Comparison of ENCODE assay signal across 25 cellular contexts in genomic region chr7:155104913-155105312, GRCh38. TPM values are rescaled to one million over a fixed set of nuclear protein-coding genes. Genes with fewer than 3 reads are reported as not detected.
"Had no signal": no experiment of that assay in that cellular context is flagged by ENCODE, and none has a peak within 500 bp of the region (broad histone marks: within the 10 kb centered on the region; RNA-seq: fewer than 3 reads in every experiment).

No MANE protein-coding gene starts in this region.

- H3K36me3 Mint-ChIP-seq: activated CD4-positive, alpha-beta memory T cell treated with anti-CD3 and anti-CD28 coated beads for 36 hours; activated naive CD8-positive, alpha-beta T cell; brain had no signal

- H3K36me3 ChIP-seq: cardiac muscle cell, Peyer's patch, SJCRH30 had no signal

- H3K9me3 ChIP-seq: Peyer's patch, SJCRH30, SK-N-SH had no signal

- DNase-seq: activated CD4-positive, alpha-beta memory T cell treated with anti-CD3 and anti-CD28 coated beads for 36 hours; activated CD4-positive, alpha-beta T cell treated with anti-CD3 and anti-CD28 coated beads, Interleukin-2, amount 10 ng/mL, durations not matched to agents 7 days and 5 days; activated CD4-positive, CD25-positive, alpha-beta regulatory T cell; activated CD8-positive, alpha-beta memory T cell treated with anti-CD3 and anti-CD28 coated beads for 24 hours; activated gamma-delta T cell; activated naive CD4-positive, alpha-beta T cell treated with anti-CD3 and anti-CD28 coated beads for 36 hours; activated T-cell treated with anti-CD3 and anti-CD28 coated beads, Interleukin-2, amount 50 U/mL, for 4 hours; amygdala; NCI-H1048; NCI-H146; NCI-H187 treated with DMSO at 0.1 percent for 48 hours; NCI-H2081 treated with DMSO at 0.1 percent for 48 hours; NCI-H2171; NCI-H226; NCI-H510A; Peyer's patch; Right ventricle myocardium superior; SJCRH30; SK-N-SH; T-helper 1 cell had no signal

- H3K4me3 ChIP-seq: cardiac muscle cell, Peyer's patch, SJCRH30 had no signal

- H3K9me3 Mint-ChIP-seq: activated CD4-positive, alpha-beta memory T cell treated with anti-CD3 and anti-CD28 coated beads for 36 hours; activated CD4-positive, alpha-beta T cell treated with anti-CD3 and anti-CD28 coated beads, Interleukin-2, amount 10 ng/mL, durations not matched to agents 7 days and 5 days; activated naive CD4-positive, alpha-beta T cell treated with anti-CD3 and anti-CD28 coated beads for 36 hours; activated T-cell treated with anti-CD3 and anti-CD28 coated beads, Interleukin-2, amount 50 U/mL, for 4 hours; brain had no signal

- H3K4me1 ChIP-seq: Peyer's patch, SJCRH30 had no signal

- H3K27ac Mint-ChIP-seq: activated CD4-positive, alpha-beta memory T cell treated with anti-CD3 and anti-CD28 coated beads for 36 hours; activated CD4-positive, alpha-beta T cell treated with anti-CD3 and anti-CD28 coated beads, Interleukin-2, amount 10 ng/mL, durations not matched to agents 7 days and 5 days; activated naive CD4-positive, alpha-beta T cell treated with anti-CD3 and anti-CD28 coated beads for 36 hours; activated naive CD8-positive, alpha-beta T cell; brain had no signal

- ATAC-seq: activated T-cell treated with anti-CD3 and anti-CD28 coated beads, Interleukin-2, amount 50 U/mL, for 4 hours had no signal

- H3K4me1 Mint-ChIP-seq: activated CD4-positive, alpha-beta T cell treated with anti-CD3 and anti-CD28 coated beads, Interleukin-2, amount 10 ng/mL, durations not matched to agents 7 days and 5 days had no signal

- H3K4me3 Mint-ChIP-seq: activated CD4-positive, alpha-beta memory T cell treated with anti-CD3 and anti-CD28 coated beads for 36 hours; activated CD4-positive, alpha-beta T cell treated with anti-CD3 and anti-CD28 coated beads, Interleukin-2, amount 10 ng/mL, durations not matched to agents 7 days and 5 days; activated naive CD4-positive, alpha-beta T cell treated with anti-CD3 and anti-CD28 coated beads for 36 hours; activated naive CD8-positive, alpha-beta T cell; activated T-cell treated with anti-CD3 and anti-CD28 coated beads, Interleukin-2, amount 50 U/mL, for 4 hours; brain had no signal

RNA-seq across cellular contexts. Expression of gene HTR5A, which starts 34.8 kb away (rescaled TPM):
- total RNA-seq: activated CD4-positive, alpha-beta memory T cell treated with anti-CD3 and anti-CD28 coated beads for 36 hours; activated CD4-positive, alpha-beta T cell treated with anti-CD3 and anti-CD28 coated beads, Interleukin-2, amount 10 ng/mL, durations not matched to agents 7 days and 5 days; activated naive CD4-positive, alpha-beta T cell treated with anti-CD3 and anti-CD28 coated beads for 36 hours; activated T-cell treated with anti-CD3 and anti-CD28 coated beads, Interleukin-2, amount 50 U/mL, for 4 hours; astrocyte; cardiac muscle cell; Peyer's patch; Right ventricle myocardium superior; SJCRH30; T-helper 2 cell treated with Interferon-gamma antibody and Interleukin-4, amounts not matched to agents 100 ng/mL and 5 ng/mL, for 36 hours had no signal
